In the genomic region with DNA sequence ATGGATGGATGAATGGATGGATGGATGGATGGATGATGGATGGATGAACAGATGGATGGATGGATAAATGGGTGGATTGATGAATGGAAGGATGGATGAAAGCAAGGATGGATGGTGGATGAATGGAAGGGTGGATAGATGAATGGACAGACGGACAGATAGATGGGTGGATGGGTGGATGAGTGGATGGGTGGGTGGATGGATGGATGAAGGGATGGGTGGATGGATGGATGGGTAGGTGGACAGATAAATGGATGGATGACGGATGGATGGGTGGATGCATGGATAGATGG, we compare ENCODE assay signal across 28 cellular contexts. TPM values are rescaled to one million over a fixed set of nuclear protein-coding genes. Genes with fewer than 3 reads are reported as not detected.
DNase-seq lines count a peak whose midpoint lies in the region; ATAC-seq, FAIRE-seq and TF ChIP-seq lines count a peak whose summit lies in the region.
"Had no signal": no experiment of that assay in that cellular context is flagged by ENCODE, and none has a peak within 500 bp of the region (broad histone marks: within the 10 kb centered on the region; RNA-seq: fewer than 3 reads in every experiment).

No MANE protein-coding gene starts in this region.

- H2BK120ac ChIP-seq in IMR-90 (ENCODE audit: low read depth, low read length), result no peak overlapping the region
- H2BK120ac ChIP-seq in H1 (replicated peaks; ENCODE audit: low read depth, low read length), result no peak overlapping the region

- H4K5ac ChIP-seq in IMR-90 (ENCODE audit: low read depth, low read length) (no peak overlapping the region), H1 (ENCODE audit: insufficient read length, low read depth, low read length) (no peak overlapping the region)

- dilution Hi-C loops in IMR-90 (cut with HindIII; ENCODE audit: low sequenced_read_pairs, unreplicated experiment), result no loop called here

- in situ Hi-C loops in IMR-90 (cut with MboI; ENCODE audit: low sequenced_read_pairs), result no loop called here

- H3K23ac ChIP-seq in IMR-90 (ENCODE audit: low read depth, low read length), result no peak overlapping the region
- no peak overlapping the region for H3K23ac ChIP-seq in H1 (ENCODE audit: insufficient read length)

- no peak for TF ChIP-seq EP300 in H1 (IDR thresholded peaks at IDR 0.05; ENCODE audit: borderline replicate concordance in 1 of 2, low read depth in 2 of 2, low read length in 2 of 2)

- H3K18ac ChIP-seq in IMR-90 (ENCODE audit: low read depth, low read length) (no peak overlapping the region), H1 (ENCODE audit: extremely low read depth, low read length) (no peak overlapping the region)

- H3K56ac ChIP-seq in IMR-90 (ENCODE audit: extremely low read depth, insufficient read depth, low read length) (no peak overlapping the region), H1 (replicated peaks; ENCODE audit: insufficient read length, low read depth, low read length) (peak overlapping the region; percentile 73)

- BruUV-seq in IMR-90 (replicated peaks; lab: Mats Ljungman, UMichigan), result no TSS peak

- H3K4me1 ChIP-seq in HEK293 (ENCODE audit: control insufficient read depth, insufficient read depth, low read length) (no peaks in the 10 kb centered on the region), IMR-90 (ENCODE audit: control insufficient read depth, insufficient read depth, low read length) (no peaks in the 10 kb centered on the region), H1 (replicated peaks in 1 of 4; ENCODE audit: control insufficient read depth in 3 of 4, insufficient read depth in 4 of 4, low read length in 3 of 4) (no peaks in the 10 kb centered on the region)
- H3K4me1 ChIP-seq: BE2C had no signal

- H3K23me2 ChIP-seq in H1 (ENCODE audit: low read depth, low read length), result peaks cover 14% of the 10 kb centered on the region; the same call in 1 of the 2 replicates

- no peaks in the 10 kb centered on the region for H3K27me3 Mint-ChIP-seq in activated CD8-positive, alpha-beta memory T cell treated with anti-CD3 and anti-CD28 coated beads, Interleukin-2, amount 10 ng/mL, durations not matched to agents 7 days and 5 days
- H3K27me3 Mint-ChIP-seq: CD4-positive, alpha-beta memory T cell had no signal

- H3K9me3 ChIP-seq in HEK293 (ENCODE audit: control insufficient read depth, insufficient read depth, low read depth, low read length) (no peaks in the 10 kb centered on the region), IMR-90 (ENCODE audit: control insufficient read depth, insufficient read depth, low read length) (0 out of 2 replicates have a peak, but pooled peaks cover 2% of the 10 kb centered on the region), H1 (ENCODE audit: insufficient read depth in 2 of 2, low read depth in 1 of 2, low read length in 1 of 2) (peaks cover 0 to 3% of the 10 kb centered on the region in 2 experiments; a peak in 1 of 4 replicates)
- H3K9me3 ChIP-seq: BE2C had no signal

- H3K27me3 ChIP-seq in IMR-90 (ENCODE audit: control insufficient read depth, insufficient read depth, low read length) (peaks cover 2% of the 10 kb centered on the region), H1 (replicated peaks in 1 of 4; ENCODE audit: control insufficient read depth in 3 of 4, extremely low read depth in 1 of 4, insufficient read depth in 3 of 4, low read length in 3 of 4) (no peaks in the 10 kb centered on the region)
- H3K27me3 ChIP-seq: BE2C, BLaER1 had no signal

- H2BK15ac ChIP-seq in IMR-90 (ENCODE audit: low read depth, low read length), result no peak overlapping the region
- H2BK15ac ChIP-seq in H1 (ENCODE audit: low read length), result no peak overlapping the region

- H3K4ac ChIP-seq in IMR-90 (ENCODE audit: low read depth, low read length), result no peak overlapping the region
- no peak overlapping the region for H3K4ac ChIP-seq in H1 (replicated peaks; ENCODE audit: insufficient read length, low read depth, low read length)

- H3K79me1 ChIP-seq in IMR-90 (ENCODE audit: low read depth in 1 of 2, low read length in 2 of 2) (no peaks in the 10 kb centered on the region), H1 (ENCODE audit: low read depth, low read length) (no peaks in the 10 kb centered on the region; the same call in 1 of the 2 replicates)

- H4K8ac ChIP-seq in IMR-90 (ENCODE audit: low read depth in 2 of 2, low read length in 2 of 2) (no peak overlapping the region), H1 (ENCODE audit: extremely low read depth, insufficient read depth, low read length) (no peak overlapping the region)

- intact Hi-C loops in IMR-90 (cut with micrococcal nuclease), result no loop called here

- TF ChIP-seq RAD21 in IMR-90 (IDR thresholded peaks at IDR 0.05; ENCODE audit: low read length) (no peak), H1 (IDR thresholded peaks at IDR 0.05 in 1 of 2, conservative IDR thresholded peaks at IDR 0.05 in 1 of 2; ENCODE audit: low read depth in 2 of 2, low read length in 2 of 2) (no peak)

- H2BK5ac ChIP-seq in IMR-90 (ENCODE audit: low read depth, low read length, poor library complexity, severe bottlenecking) (peak overlapping the region; percentile 66), H1 (ENCODE audit: low read depth, low read length) (no peak overlapping the region)

- no peaks in the 10 kb centered on the region for H3K36me3 Mint-ChIP-seq in activated CD8-positive, alpha-beta memory T cell treated with anti-CD3 and anti-CD28 coated beads, Interleukin-2, amount 10 ng/mL, durations not matched to agents 7 days and 5 days
- H3K36me3 Mint-ChIP-seq: CD14-positive monocyte; CD4-positive, alpha-beta memory T cell; CD4-positive, CD25-positive, alpha-beta regulatory T cell; CD8-positive, alpha-beta memory T cell had no signal

- H3K36me3 ChIP-seq in HEK293 (ENCODE audit: control insufficient read depth in 2 of 2, insufficient read depth in 1 of 2, low read length in 2 of 2) (no peaks in the 10 kb centered on the region), IMR-90 (ENCODE audit: control insufficient read depth, insufficient read depth, low read length) (no peaks in the 10 kb centered on the region), H1 (ENCODE audit: control insufficient read depth in 2 of 4, insufficient read depth in 4 of 4, low read length in 3 of 4) (no peaks in the 10 kb centered on the region)
- H3K36me3 ChIP-seq: BE2C, BLaER1 had no signal

- H3K4me2 ChIP-seq in IMR-90 (ENCODE audit: low read depth, low read length) (no peak overlapping the region), H1 (ENCODE audit: insufficient read depth in 1 of 2, low read depth in 2 of 2, low read length in 2 of 2) (no peak overlapping the region)
- H3K4me2 ChIP-seq: BLaER1 had no signal

- TF ChIP-seq POLR2A in IMR-90 (IDR thresholded peaks at IDR 0.05; ENCODE audit: low read depth, low read length), result no peak
- TF ChIP-seq POLR2A in H1 (IDR thresholded peaks at IDR 0.05; ENCODE audit: control extremely low read depth in 1 of 2, low read depth in 2 of 2, low read length in 2 of 2), result no peak

- no peak overlapping the region for H2AK9ac ChIP-seq in IMR-90 (replicated peaks; ENCODE audit: low read depth, low read length, poor library complexity)

- H3K27ac ChIP-seq in HEK293 (ENCODE audit: extremely low read depth, low read depth, low read length), result no peak overlapping the region
- H3K27ac ChIP-seq in IMR-90 (ENCODE audit: insufficient read depth, low read length), result no peak overlapping the region
- no peak overlapping the region for H3K27ac ChIP-seq in H1 (ENCODE audit: low read depth, low read length)
- H3K27ac ChIP-seq: BLaER1 had no signal

- H3K4me3 ChIP-seq in HEK293 (ENCODE audit: low read depth, low read length) (no peak overlapping the region), IMR-90 (ENCODE audit: insufficient read depth, low read depth, low read length) (no peak overlapping the region), H1 (ENCODE audit: extremely low read depth in 1 of 4, insufficient read depth in 2 of 4, low read depth in 3 of 4, low read length in 4 of 4) (no peak overlapping the region)
- H3K4me3 ChIP-seq: BLaER1 had no signal

- no peaks in the 10 kb centered on the region for H3K4me1 Mint-ChIP-seq in activated CD8-positive, alpha-beta memory T cell treated with anti-CD3 and anti-CD28 coated beads, Interleukin-2, amount 10 ng/mL, durations not matched to agents 7 days and 5 days
- H3K4me1 Mint-ChIP-seq: CD14-positive monocyte; CD4-positive, alpha-beta memory T cell; CD4-positive, CD25-positive, alpha-beta regulatory T cell; CD8-positive, alpha-beta memory T cell had no signal

- H3K4me3 Mint-ChIP-seq in activated CD8-positive, alpha-beta memory T cell treated with anti-CD3 and anti-CD28 coated beads, Interleukin-2, amount 10 ng/mL, durations not matched to agents 7 days and 5 days, result no peak overlapping the region
- H3K4me3 Mint-ChIP-seq: CD14-positive monocyte; CD4-positive, alpha-beta memory T cell; CD4-positive, CD25-positive, alpha-beta regulatory T cell; CD8-positive, alpha-beta memory T cell had no signal

- no peak for ATAC-seq in IMR-90 (ENCODE audit: low read depth)
- ATAC-seq in activated CD8-positive, alpha-beta memory T cell treated with anti-CD3 and anti-CD28 coated beads, Interleukin-2, amount 10 ng/mL, durations not matched to agents 7 days and 5 days, result no peak

- H2BK20ac ChIP-seq in IMR-90 (ENCODE audit: low read depth, low read length) (no peak overlapping the region), H1 (ENCODE audit: low read length) (no peak overlapping the region)

- H2BK12ac ChIP-seq in H1 (ENCODE audit: low read depth, low read length), result no peak overlapping the region

- DNase-seq in IMR-90 (no peak), H1 (ENCODE audit: low read depth in 1 of 2, low spot score in 2 of 2) (no peak), Kasumi-1 (lab: John Stamatoyannopoulos, UW) (no peak), activated T-cell treated with anti-CD3 and anti-CD28 coated beads for 4 hours (no peak)
- DNase-seq in activated CD8-positive, alpha-beta memory T cell treated with anti-CD3 and anti-CD28 coated beads, Interleukin-2, amount 10 ng/mL, durations not matched to agents 7 days and 5 days, result no peak
- DNase-seq in activated CD4-positive, alpha-beta T cell treated with anti-CD3 and anti-CD28 coated beads for 4 hours, result no peak
- DNase-seq: 8988T; ACHN; BE2C; C1 segment of cervical spinal cord; CD4-positive, alpha-beta memory T cell; CD4-positive, CD25-positive, alpha-beta regulatory T cell; CD8-positive, alpha-beta memory T cell; COR-L47; DMS 273 treated with DMSO at 0.1 percent for 48 hours; DMS153; DMS53; DMS79; DND-41; EL; GDM1 had no signal

- TF ChIP-seq CTCF in HEK293 (tag by site-specific recombination; IDR thresholded peaks at IDR 0.05) (no peak), IMR-90 (conservative IDR thresholded peaks at IDR 0.05; ENCODE audit: low read depth, low read length) (no peak), H1 (IDR thresholded peaks at IDR 0.05; ENCODE audit: control extremely low read depth in 1 of 3, insufficient read depth in 1 of 3, low read depth in 1 of 3, low read length in 3 of 3) (no peak)

- H3K14ac ChIP-seq in IMR-90 (replicated peaks; ENCODE audit: low read depth, low read length), result no peak overlapping the region
- H3K14ac ChIP-seq in H1 (ENCODE audit: insufficient read length), result no peak overlapping the region

- H2AK5ac ChIP-seq in IMR-90 (ENCODE audit: low read depth, low read length) (no peak overlapping the region), H1 (ENCODE audit: low read depth, low read length) (no peak overlapping the region)

- H3K9me1 ChIP-seq in IMR-90 (ENCODE audit: insufficient read depth, low read length), result no peaks in the 10 kb centered on the region

- no peak for FAIRE-seq in H1 (lab: Jason Lieb, UNC)
- FAIRE-seq: A204.1, GM12891, GM19239 had no signal

- H3K9me3 Mint-ChIP-seq in activated CD8-positive, alpha-beta memory T cell treated with anti-CD3 and anti-CD28 coated beads, Interleukin-2, amount 10 ng/mL, durations not matched to agents 7 days and 5 days (ENCODE audit: low read depth), result no peaks in the 10 kb centered on the region
- H3K9me3 Mint-ChIP-seq: CD4-positive, alpha-beta memory T cell; CD4-positive, CD25-positive, alpha-beta regulatory T cell had no signal

- POLR2A ChIA-PET in HEK293 (lab: Yijun Ruan, JAX) (no interaction called here), IMR-90 (lab: Charles Lee; ENCODE audit: unreplicated experiment) (no interaction called here), H1 (lab: Charles Lee; ENCODE audit: partially characterized antibody) (no interaction called here)

- CTCF ChIA-PET in HEK293 (lab: Yijun Ruan, JAX) (no interaction called here), IMR-90 (lab: Yijun Ruan, JAX) (no interaction called here), H1 (lab: Charles Lee; ENCODE audit: partially characterized antibody) (interaction anchor here (1.4 kb wide), 1 partner anchor 27 kb away, joined by 6 read pairs; no protein-coding TSS in a partner anchor)
- CTCF ChIA-PET in activated CD8-positive, alpha-beta memory T cell treated with anti-CD3 and anti-CD28 coated beads, Interleukin-2, amount 10 ng/mL, durations not matched to agents 7 days and 5 days (lab: Charles Lee), result no interaction called here

- no peaks in the 10 kb centered on the region for H4K20me1 ChIP-seq in IMR-90 (ENCODE audit: insufficient read depth, low read length)
- H4K20me1 ChIP-seq in H1 (replicated peaks in 1 of 2; ENCODE audit: control insufficient read depth in 1 of 2, insufficient read depth in 2 of 2, low read length in 2 of 2), result peaks cover 0 to 7% of the 10 kb centered on the region in 2 experiments
- H4K20me1 ChIP-seq: BLaER1 had no signal

- H3K9ac ChIP-seq in IMR-90 (ENCODE audit: low read depth, low read length) (no peak overlapping the region), H1 (replicated peaks in 1 of 4; ENCODE audit: extremely low read depth in 1 of 4, low read depth in 3 of 4, low read length in 3 of 4) (no peak overlapping the region)
- H3K9ac ChIP-seq: BLaER1 had no signal

- no peak overlapping the region for H2AFZ ChIP-seq in IMR-90 (replicated peaks; ENCODE audit: low read length, poor library complexity)
- H2AFZ ChIP-seq in H1 (ENCODE audit: low read length), result no peak overlapping the region

- no peaks in the 10 kb centered on the region for H3K79me2 ChIP-seq in H1 (ENCODE audit: control insufficient read depth in 1 of 2, insufficient read depth in 2 of 2, low read length in 2 of 2)

- WGBS in IMR-90 (ENCODE audit: extremely low coverage in 2 of 2, insufficient read length in 1 of 2), 2 experiments, result 83% methylated on average over 2 of the region's 2 CpGs; no CpG with 5 or more reads in 1 of the 2 experiments
- WGBS in H1 (ENCODE audit: extremely low coverage in 1 of 2, insufficient coverage in 1 of 2, insufficient read length in 1 of 2, insufficient replicate concordance in 2 of 2, low coverage in 1 of 2, low lambda C conversion rate in 2 of 2, missing lambda C conversion rate in 1 of 2), 2 experiments, result 81% methylated on average over 2 of the region's 2 CpGs; no CpG with 5 or more reads in 1 of the 2 experiments

- H3K27ac Mint-ChIP-seq in activated CD8-positive, alpha-beta memory T cell treated with anti-CD3 and anti-CD28 coated beads, Interleukin-2, amount 10 ng/mL, durations not matched to agents 7 days and 5 days, result no peak overlapping the region
- H3K27ac Mint-ChIP-seq: CD14-positive monocyte; CD4-positive, alpha-beta memory T cell; CD4-positive, CD25-positive, alpha-beta regulatory T cell; CD8-positive, alpha-beta memory T cell had no signal

- H4K91ac ChIP-seq in IMR-90 (ENCODE audit: insufficient read depth, low read depth, low read length) (no peak overlapping the region), H1 (replicated peaks; ENCODE audit: insufficient read length, low read length) (no peak overlapping the region)

RNA-seq across cellular contexts. Expression of gene SRL, which starts 14.9 kb away (rescaled TPM):
- total RNA-seq in IMR-90 (2012; rRNA removed), result under 0.01 TPM in 1 of 2 replicates, not detected in the other
- polyA plus RNA-seq in IMR-90 (2012; rRNA removed), result 0.04 and 0.14 TPM in 2 replicates
- polyA plus RNA-seq in IMR-90 (2012; cell fraction: cytosol; rRNA removed), result 0.08 TPM in 2 replicates
- 0.04 and 0.13 TPM in 2 replicates for polyA plus RNA-seq in IMR-90 (2012; cell fraction: nucleus; rRNA removed; ENCODE audit: low replicate concordance)
- total RNA-seq in H1 (2021; fragmentation: NEBNext Ultra II Directional; extraction: Animal tissue kit (Norgen Biotek cat#: 25700)), result 0.08 TPM in 1 of 2 replicates, not detected in the other
- polyA plus RNA-seq in H1 (2011; rRNA removed), result 0.05 and 0.09 TPM in 2 replicates
- 0.04 TPM for polyA plus RNA-seq in H1 (2011; cell fraction: cytosol; rRNA removed)
- 0.09 TPM for polyA plus RNA-seq in H1 (2011; cell fraction: nucleus; rRNA removed)
- polyA plus RNA-seq in H1 (2012, experiment 1 of 2), result 0.06 to 0.09 TPM (median 0.08 TPM) in 4 replicates
- polyA plus RNA-seq in H1 (2012, experiment 2 of 2), result not detected
- polyA plus RNA-seq in H1 (2013, experiment 1 of 2), result 0.04 TPM
- polyA plus RNA-seq in H1 (2013, experiment 2 of 2), result 0.07 TPM
- 0.05 TPM in 1 of 2 replicates, not detected in the other for polyA minus RNA-seq in H1 (2011; rRNA and poly(A)+ RNA removed)
- not detected for polyA minus RNA-seq in H1 (2011; cell fraction: cytosol; rRNA and poly(A)+ RNA removed)
- not detected for polyA minus RNA-seq in H1 (2011; cell fraction: nucleus; rRNA and poly(A)+ RNA removed)
- not detected for total RNA-seq in activated CD8-positive, alpha-beta memory T cell treated with anti-CD3 and anti-CD28 coated beads, Interleukin-2, amount 10 ng/mL, durations not matched to agents 7 days and 5 days
- total RNA-seq: CD4-positive, alpha-beta memory T cell; CD4-positive, CD25-positive, alpha-beta regulatory T cell; CD8-positive, alpha-beta memory T cell; Daoy had no signal
- polyA plus RNA-seq: CD14-positive monocyte; CD4-positive, alpha-beta memory T cell; CD4-positive, CD25-positive, alpha-beta regulatory T cell; CD8-positive, alpha-beta memory T cell had no signal

RNA-seq across cellular contexts. Expression of gene TFAP4, which starts 45.8 kb away (rescaled TPM):
- 7.3 and 7.8 TPM in 2 replicates for total RNA-seq in IMR-90 (2012; rRNA removed)
- 5.6 and 7.0 TPM in 2 replicates for polyA plus RNA-seq in IMR-90 (2012; rRNA removed)
- 3.0 and 5.3 TPM in 2 replicates for polyA plus RNA-seq in IMR-90 (2012; cell fraction: cytosol; rRNA removed)
- polyA plus RNA-seq in IMR-90 (2012; cell fraction: nucleus; rRNA removed; ENCODE audit: low replicate concordance), result 6.5 and 10.4 TPM in 2 replicates
- total RNA-seq in H1 (2021; fragmentation: NEBNext Ultra II Directional; extraction: Animal tissue kit (Norgen Biotek cat#: 25700)), result 41.0 and 41.6 TPM in 2 replicates
- 16.1 and 21.3 TPM in 2 replicates for polyA plus RNA-seq in H1 (2011; rRNA removed)
- 20.1 TPM for polyA plus RNA-seq in H1 (2011; cell fraction: cytosol; rRNA removed)
- 40.5 TPM for polyA plus RNA-seq in H1 (2011; cell fraction: nucleus; rRNA removed)
- polyA plus RNA-seq in H1 (2012, experiment 1 of 2), result 20.6 to 34.7 TPM (median 28.3 TPM) in 4 replicates
- polyA plus RNA-seq in H1 (2012, experiment 2 of 2), result 17.6 TPM
- polyA plus RNA-seq in H1 (2013, experiment 1 of 2), result 18.0 TPM
- 18.0 TPM for polyA plus RNA-seq in H1 (2013, experiment 2 of 2)
- 29.6 and 44.4 TPM in 2 replicates for polyA minus RNA-seq in H1 (2011; rRNA and poly(A)+ RNA removed)
- 36.2 TPM for polyA minus RNA-seq in H1 (2011; cell fraction: cytosol; rRNA and poly(A)+ RNA removed)
- polyA minus RNA-seq in H1 (2011; cell fraction: nucleus; rRNA and poly(A)+ RNA removed), result 30.1 TPM
- total RNA-seq in activated CD8-positive, alpha-beta memory T cell treated with anti-CD3 and anti-CD28 coated beads, Interleukin-2, amount 10 ng/mL, durations not matched to agents 7 days and 5 days, result 10 to 100 TPM; 18.0 to 27.2 TPM
